ENCODE assay signal across 27 cellular contexts in the genomic region with DNA sequence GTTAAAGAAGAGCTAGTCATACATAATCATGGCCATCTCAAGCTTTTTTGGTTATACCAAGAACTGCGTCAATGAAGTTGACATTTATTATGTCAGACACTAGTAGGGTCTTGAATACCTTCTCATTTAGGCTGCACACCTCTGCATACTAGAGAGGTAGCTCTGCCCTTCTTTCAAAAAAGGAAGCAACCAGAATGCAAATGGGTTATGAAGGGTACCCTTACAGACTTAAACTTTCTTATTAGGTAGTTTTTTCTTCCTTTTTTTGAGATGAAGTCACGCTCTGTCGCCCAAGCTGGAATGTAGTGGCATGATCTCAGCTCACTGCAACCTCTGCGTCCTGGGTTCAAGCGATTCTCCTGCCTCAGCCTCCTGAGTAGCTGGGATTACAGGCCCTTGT. TPM values are rescaled to one million over a fixed set of nuclear protein-coding genes. Genes with fewer than 3 reads are reported as not detected.
DNase-seq lines count a peak whose midpoint lies in the region; ATAC-seq, FAIRE-seq and TF ChIP-seq lines count a peak whose summit lies in the region.
"Had no signal": no experiment of that assay in that cellular context is flagged by ENCODE, and none has a peak within 500 bp of the region (broad histone marks: within the 10 kb centered on the region; RNA-seq: fewer than 3 reads in every experiment).

No MANE protein-coding gene starts in this region.

- peaks cover 52% of the 10 kb centered on the region for H4K20me1 ChIP-seq in astrocyte (ENCODE audit: insufficient read depth, low read length)
- peaks cover 65% of the 10 kb centered on the region for H4K20me1 ChIP-seq in neural progenitor cell (ENCODE audit: low read depth)

- peak overlapping the region; percentile 42 for H3K4me3 Mint-ChIP-seq in activated naive CD4-positive, alpha-beta T cell treated with anti-CD3 and anti-CD28 coated beads, Interleukin-2, amount 50 U/mL, for 24 hours
- H3K4me3 Mint-ChIP-seq in astrocyte (ENCODE audit: unreplicated experiment): peak overlapping the region; percentile 40
- H3K4me3 Mint-ChIP-seq in neural progenitor cell: no peak overlapping the region
- H3K4me3 Mint-ChIP-seq: activated B cell treated with CpG ODN at 0.5 μM for 24 hours had no signal

- peaks cover 5% of the 10 kb centered on the region for H3K36me3 Mint-ChIP-seq in activated naive CD4-positive, alpha-beta T cell treated with anti-CD3 and anti-CD28 coated beads, Interleukin-2, amount 50 U/mL, for 24 hours
- H3K36me3 Mint-ChIP-seq in astrocyte (ENCODE audit: low read depth, unreplicated experiment) (peaks cover 12% of the 10 kb centered on the region), neural progenitor cell (peaks cover 17% of the 10 kb centered on the region)

- peaks cover 10% of the 10 kb centered on the region for H3F3A ChIP-seq in neural progenitor cell (ENCODE audit: low read depth)

- DNase-seq in activated naive CD4-positive, alpha-beta T cell (lab: John Stamatoyannopoulos, UW): no peak
- DNase-seq in HFF-Myc (ENCODE audit: extremely low read depth, low read depth) (no peak), astrocyte (ENCODE audit: low read depth) (no peak), neural progenitor cell (ENCODE audit: low spot score) (no peak), NCI-H1694 treated with DMSO at 0.1 percent for 48 hours (lab: John Stamatoyannopoulos, UW) (no peak)
- DNase-seq: activated B cell treated with CpG ODN at 0.5 μM for 24 hours; activated CD4-positive, alpha-beta T cell treated with anti-CD3 and anti-CD28 coated beads, Interleukin-2, amount 50 U/mL, for 48 hours; activated CD8-positive, alpha-beta memory T cell treated with anti-CD3 and anti-CD28 coated beads, Interleukin-2, amount 50 U/mL, for 48 hours; activated naive CD4-positive, alpha-beta T cell treated with Interleukin-2 at 50 U/mL for 16 hours; foreskin fibroblast; hypothalamus; lower lobe of right lung; MG63; NCI-H1436 treated with DMSO at 0.1 percent for 48 hours; NCI-H524; occipital lobe; spleen; stimulated activated CD4-positive, alpha-beta T cell treated with anti-CD3 and anti-CD28 coated beads, Interleukin-4, amount 100 ng/mL, for 24 hours; T-helper 9 cell had no signal

- ATAC-seq in GM18519 (IDR thresholded peaks at IDR 0.05; ENCODE audit: low FRiP score, unreplicated experiment): no peak
- no peak for ATAC-seq in HG03097 (IDR thresholded peaks at IDR 0.05; ENCODE audit: low FRiP score, unreplicated experiment)
- ATAC-seq: A549, lower lobe of right lung had no signal

- H3K27ac ChIP-seq in astrocyte (ENCODE audit: low read depth, low read length) (no peak overlapping the region), neural progenitor cell (no peak overlapping the region)
- H3K27ac ChIP-seq: A549, epithelial cell of prostate, lower lobe of right lung, spleen had no signal

- no peak for FAIRE-seq in astrocyte (lab: Jason Lieb, UNC)
- FAIRE-seq: A549, H1, islet of Langerhans had no signal

- H3K9me3 ChIP-seq in astrocyte (ENCODE audit: insufficient read depth, low read depth, low read length) (no peaks in the 10 kb centered on the region), neural progenitor cell (ENCODE audit: low read depth) (no peaks in the 10 kb centered on the region)
- H3K9me3 ChIP-seq: A549, lower lobe of right lung, MG63, spleen had no signal

- H3K4me1 Mint-ChIP-seq in activated naive CD4-positive, alpha-beta T cell treated with anti-CD3 and anti-CD28 coated beads, Interleukin-2, amount 50 U/mL, for 24 hours: peaks cover 65% of the 10 kb centered on the region
- H3K4me1 Mint-ChIP-seq in astrocyte (ENCODE audit: low read depth, unreplicated experiment): peaks cover 17% of the 10 kb centered on the region
- H3K4me1 Mint-ChIP-seq in neural progenitor cell: peaks cover 20% of the 10 kb centered on the region

- H3K4me3 ChIP-seq in HFF-Myc (replicated peaks; ENCODE audit: low read depth, low read length) (0 out of 2 replicates have a peak overlapping the region, but pooled peaks have one; percentile 9), astrocyte (ENCODE audit: insufficient read depth, low read depth, low read length) (no peak overlapping the region), neural progenitor cell (no peak overlapping the region)
- H3K4me3 ChIP-seq: A549, lower lobe of right lung, MG63, spleen had no signal

- H3K9ac ChIP-seq in astrocyte (ENCODE audit: low read length): no peak overlapping the region
- no peak overlapping the region for H3K9ac ChIP-seq in neural progenitor cell

- H3K36me3 ChIP-seq in astrocyte (ENCODE audit: insufficient read depth, low read length): peaks cover 13% of the 10 kb centered on the region
- H3K36me3 ChIP-seq in neural progenitor cell: peaks cover 19% of the 10 kb centered on the region

- H3K4me2 ChIP-seq in astrocyte (ENCODE audit: low read length): peak overlapping the region; percentile 35
- H3K4me2 ChIP-seq in neural progenitor cell: peak overlapping the region; percentile 4
- H3K4me2 ChIP-seq: A549 had no signal

- H2AFZ ChIP-seq in astrocyte (ENCODE audit: low read depth, low read length): no peak overlapping the region
- H2AFZ ChIP-seq in neural progenitor cell (replicated peaks): no peak overlapping the region

- peaks cover 10% of the 10 kb centered on the region for H3K4me1 ChIP-seq in astrocyte (ENCODE audit: insufficient read depth, low read length)
- H3K4me1 ChIP-seq in neural progenitor cell: peaks cover 10% of the 10 kb centered on the region

- H3K27me3 Mint-ChIP-seq in activated naive CD4-positive, alpha-beta T cell treated with anti-CD3 and anti-CD28 coated beads, Interleukin-2, amount 50 U/mL, for 24 hours: no peaks in the 10 kb centered on the region
- no peaks in the 10 kb centered on the region for H3K27me3 Mint-ChIP-seq in astrocyte (ENCODE audit: low read depth, unreplicated experiment)
- H3K27me3 Mint-ChIP-seq in neural progenitor cell (ENCODE audit: insufficient read depth, low read depth): peaks cover 4% of the 10 kb centered on the region
- H3K27me3 Mint-ChIP-seq: activated B cell treated with CpG ODN at 0.5 μM for 24 hours, type B pancreatic cell had no signal

- no peaks in the 10 kb centered on the region for H3K27me3 ChIP-seq in astrocyte (ENCODE audit: insufficient read depth, low read length)
- no peaks in the 10 kb centered on the region for H3K27me3 ChIP-seq in neural progenitor cell
- H3K27me3 ChIP-seq: MG63, spleen had no signal

- TF ChIP-seq CTCF in HFF-Myc (IDR thresholded peaks at IDR 0.05; ENCODE audit: low read depth, low read length, missing control alignments): no peak
- TF ChIP-seq CTCF in astrocyte (IDR thresholded peaks at IDR 0.05; ENCODE audit: insufficient read depth, low read depth, low read length): no peak
- no peak for TF ChIP-seq CTCF in neural progenitor cell (IDR thresholded peaks at IDR 0.05)

- H3K79me2 ChIP-seq in astrocyte (ENCODE audit: insufficient read depth, low read length) (peaks cover 80% of the 10 kb centered on the region), neural progenitor cell (ENCODE audit: low read depth) (peaks cover 82% of the 10 kb centered on the region)

- H3K27ac Mint-ChIP-seq in activated naive CD4-positive, alpha-beta T cell treated with anti-CD3 and anti-CD28 coated beads, Interleukin-2, amount 50 U/mL, for 24 hours: no peak overlapping the region
- H3K27ac Mint-ChIP-seq in astrocyte (ENCODE audit: unreplicated experiment) (no peak overlapping the region), neural progenitor cell (no peak overlapping the region)
- H3K27ac Mint-ChIP-seq: type B pancreatic cell had no signal

- H3K9me3 Mint-ChIP-seq in activated naive CD4-positive, alpha-beta T cell treated with anti-CD3 and anti-CD28 coated beads, Interleukin-2, amount 50 U/mL, for 24 hours: no peaks in the 10 kb centered on the region
- H3K9me3 Mint-ChIP-seq in astrocyte (ENCODE audit: unreplicated experiment): no peaks in the 10 kb centered on the region
- H3K9me3 Mint-ChIP-seq in neural progenitor cell: no peaks in the 10 kb centered on the region
- H3K9me3 Mint-ChIP-seq: activated B cell treated with CpG ODN at 0.5 μM for 24 hours, type B pancreatic cell had no signal

RNA-seq across cellular contexts. Expression of a gene that starts 3.3 kb away (rescaled TPM):
- total RNA-seq in astrocyte (147 and 151 TPM in 2 replicates), neural progenitor cell (ENCODE audit: low replicate concordance) (149 and 248 TPM in 2 replicates)

RNA-seq across cellular contexts. Expression of a gene that starts 15.6 kb away (rescaled TPM):
- total RNA-seq in astrocyte (23.0 and 26.8 TPM in 2 replicates), neural progenitor cell (ENCODE audit: low replicate concordance) (48.2 and 85.9 TPM in 2 replicates)
